Comparison of ENCODE assay signal across 26 cellular contexts in the genomic region with DNA sequence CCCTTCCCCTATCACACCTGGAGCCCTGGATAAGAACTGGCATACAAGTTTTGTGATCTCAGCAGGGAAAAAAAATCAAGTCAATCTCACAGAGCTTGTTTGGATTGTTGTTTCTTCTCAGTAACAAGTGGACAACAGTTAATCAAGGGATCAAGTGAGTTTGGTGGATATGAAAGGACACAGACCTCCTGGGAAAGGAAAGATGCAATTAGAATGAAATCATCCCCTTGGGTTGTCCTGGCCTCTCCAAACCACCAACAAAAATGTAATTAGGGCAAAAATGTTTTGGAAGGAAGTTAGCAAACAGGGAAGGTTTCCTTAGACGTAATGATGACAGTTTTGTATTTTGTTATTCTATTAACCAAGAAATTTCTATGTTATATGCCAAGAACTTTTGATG.
A peak's percentile ranks its signal among the peaks of the same experiment; 100 is the strongest.
DNase-seq lines count a peak whose midpoint lies in the region; ATAC-seq, FAIRE-seq and TF ChIP-seq lines count a peak whose summit lies in the region.
"Had no signal": no experiment of that assay in that cellular context is flagged by ENCODE, and none has a peak within 500 bp of the region (broad histone marks: within the 10 kb centered on the region; RNA-seq: fewer than 3 reads in every experiment).

No MANE protein-coding gene starts in this region.

- H3K36me3 Mint-ChIP-seq in endothelial cell (ENCODE audit: low read depth, unreplicated experiment) = no peaks in the 10 kb centered on the region
- H3K36me3 Mint-ChIP-seq: stimulated activated memory B cell treated with anti-CD40 and anti-IgM and Interleukin-4, amounts not matched to agents 10 μg/mL and 1 μg/mL and 100 μg/mL, for 72 hours had no signal

- no CpG with 5 or more reads among the region's 1 CpG for WGBS in IMR-90 (ENCODE audit: extremely low coverage in 2 of 2, insufficient read length in 1 of 2), 2 experiments

- CTCF ChIA-PET in IMR-90 (lab: Yijun Ruan, JAX) = interaction anchor here (0.6 kb wide), 1 partner anchor 130 kb away, joined by 3 read pairs; no protein-coding TSS in a partner anchor

- H3K79me1 ChIP-seq in IMR-90 (ENCODE audit: low read depth in 1 of 2, low read length in 2 of 2) = 0 out of 4 replicates have a peak, but pooled peaks cover 0 to 5% of the 10 kb centered on the region in 2 experiments

- no peak overlapping the region for H4K5ac ChIP-seq in IMR-90 (ENCODE audit: low read depth, low read length)

- H2BK15ac ChIP-seq in IMR-90 (ENCODE audit: low read depth, low read length) = peak overlapping the region; percentile 61; the same call in 2 of the 3 replicates

- peak overlapping the region; percentile 80 for H3K23ac ChIP-seq in IMR-90 (ENCODE audit: low read depth, low read length)

- POLR2A ChIA-PET in IMR-90 (lab: Charles Lee; ENCODE audit: unreplicated experiment) = no interaction called here

- no peaks in the 10 kb centered on the region for H3K27me3 ChIP-seq in IMR-90 (ENCODE audit: control insufficient read depth, insufficient read depth, low read length)

- TF ChIP-seq POLR2A in IMR-90 (IDR thresholded peaks at IDR 0.05; ENCODE audit: low read depth, low read length) (no peak), GM12892 (IDR thresholded peaks at IDR 0.05; ENCODE audit: low read depth, low read length) (no peak)

- no peak overlapping the region for H2BK5ac ChIP-seq in IMR-90 (ENCODE audit: low read depth, low read length, poor library complexity, severe bottlenecking)

- no peak overlapping the region for H3K9ac ChIP-seq in IMR-90 (ENCODE audit: low read depth, low read length)
- H3K9ac ChIP-seq: KMS-11 had no signal

- H2AFZ ChIP-seq in IMR-90 (replicated peaks; ENCODE audit: low read length, poor library complexity) = no peak overlapping the region

- H3K56ac ChIP-seq in IMR-90 (ENCODE audit: extremely low read depth, insufficient read depth, low read length) = no peak overlapping the region

- BruUV-seq in IMR-90 (replicated peaks; lab: Mats Ljungman, UMichigan) = no TSS peak

- H3K9me3 ChIP-seq in IMR-90 (ENCODE audit: control insufficient read depth, insufficient read depth, low read length) = peaks cover 2% of the 10 kb centered on the region; the same call in 1 of the 2 replicates
- H3K9me3 ChIP-seq: mucosa of descending colon had no signal

- dilution Hi-C loops in IMR-90 (cut with HindIII; ENCODE audit: low sequenced_read_pairs, unreplicated experiment) = no loop called here

- H4K8ac ChIP-seq in IMR-90 (ENCODE audit: low read depth in 2 of 2, low read length in 2 of 2) = no peak overlapping the region; a peak in 1 of 4 replicates

- DNase-seq in EL = peak; percentile 55
- no peak for DNase-seq in IMR-90
- no peak for DNase-seq in endothelial cell (ENCODE audit: low spot score)
- no peak for DNase-seq in sciatic nerve (ENCODE audit: low spot score)
- DNase-seq in dermis blood vessel endothelial cell = no peak
- DNase-seq in GM12892 (ENCODE audit: insufficient read length) = no peak
- DNase-seq in HT-29 (ENCODE audit: low spot score) = no peak
- DNase-seq: activated CD4-positive, alpha-beta T cell treated with anti-CD3 and anti-CD28 coated beads for 36 hours; activated naive CD8-positive, alpha-beta T cell treated with anti-CD3 and anti-CD28 coated beads, Interleukin-2, amount 10 ng/mL, durations not matched to agents 7 days and 5 days; activated T-cell treated with anti-CD3 and anti-CD28 coated beads for 4 hours; CD4-positive, alpha-beta memory T cell; foreskin melanocyte; mucosa of descending colon; NCI-H1417 treated with DMSO at 0.1 percent for 48 hours; NCI-H345; NCI-H748 treated with DMSO at 0.1 percent for 48 hours; posterior cingulate gyrus; right cardiac atrium; stimulated activated CD4-positive, alpha-beta T cell treated with anti-CD3 and anti-CD28 coated beads, Interleukin-4, amount 100 ng/mL, for 4 hours; T-helper 2 cell had no signal

- no peak overlapping the region for H3K18ac ChIP-seq in IMR-90 (ENCODE audit: low read depth, low read length)

- no peak overlapping the region for H2AK9ac ChIP-seq in IMR-90 (replicated peaks; ENCODE audit: low read depth, low read length, poor library complexity)

- no peak overlapping the region for H3K27ac ChIP-seq in IMR-90 (ENCODE audit: insufficient read depth, low read length)
- H3K27ac ChIP-seq: epithelial cell of prostate, KMS-11 had no signal

- H2AK5ac ChIP-seq in IMR-90 (ENCODE audit: low read depth, low read length) = 0 out of 2 replicates have a peak overlapping the region, but pooled peaks have one; percentile 54

- peaks cover 7% of the 10 kb centered on the region for H3K9me1 ChIP-seq in IMR-90 (ENCODE audit: insufficient read depth, low read length)

- no peak overlapping the region for H3K4me3 ChIP-seq in IMR-90 (ENCODE audit: insufficient read depth, low read depth, low read length)
- H3K4me3 ChIP-seq: lung, mucosa of descending colon had no signal

- H3K14ac ChIP-seq in IMR-90 (replicated peaks; ENCODE audit: low read depth, low read length) = peak overlapping the region; percentile 35; the same call in 1 of the 2 replicates

- H3K4ac ChIP-seq in IMR-90 (ENCODE audit: low read depth, low read length) = peak overlapping the region; percentile 48; the same call in 1 of the 2 replicates

- peaks cover 4% of the 10 kb centered on the region; the same call in 1 of the 2 replicates for H3K4me1 ChIP-seq in IMR-90 (ENCODE audit: control insufficient read depth, insufficient read depth, low read length)

- TF ChIP-seq CTCF in IMR-90 (conservative IDR thresholded peaks at IDR 0.05; ENCODE audit: low read depth, low read length) = no peak
- TF ChIP-seq CTCF in endothelial cell (IDR thresholded peaks at IDR 0.05; ENCODE audit: unreplicated experiment) = no peak

- H3K36me3 ChIP-seq in IMR-90 (ENCODE audit: control insufficient read depth, insufficient read depth, low read length) = no peaks in the 10 kb centered on the region

- H3K27me3 Mint-ChIP-seq in endothelial cell (ENCODE audit: unreplicated experiment) = peaks cover 20% of the 10 kb centered on the region

- no peak for FAIRE-seq in GM12892 (lab: Jason Lieb, UNC)
- FAIRE-seq: HTR-8/SVneo had no signal

- H2BK20ac ChIP-seq in IMR-90 (ENCODE audit: low read depth, low read length) = 0 out of 2 replicates have a peak overlapping the region, but pooled peaks have one; percentile 50

- no peaks in the 10 kb centered on the region for H4K20me1 ChIP-seq in IMR-90 (ENCODE audit: insufficient read depth, low read length)

- H3K27ac Mint-ChIP-seq in endothelial cell (ENCODE audit: unreplicated experiment) = no peak overlapping the region
- H3K27ac Mint-ChIP-seq: activated CD4-positive, alpha-beta T cell treated with anti-CD3 and anti-CD28 coated beads for 36 hours; activated naive CD8-positive, alpha-beta T cell treated with anti-CD3 and anti-CD28 coated beads, Interleukin-2, amount 10 ng/mL, durations not matched to agents 7 days and 5 days; CD4-positive, alpha-beta memory T cell; stimulated activated memory B cell treated with anti-CD40 and anti-IgM and Interleukin-4, amounts not matched to agents 10 μg/mL and 1 μg/mL and 100 μg/mL, for 72 hours had no signal

- in situ Hi-C loops in IMR-90 (cut with MboI; ENCODE audit: low sequenced_read_pairs) = loop anchor here (10.0 kb wide), 1 partner anchor 252 kb away; no protein-coding TSS in a partner anchor

- no peak for TF ChIP-seq RAD21 in IMR-90 (IDR thresholded peaks at IDR 0.05; ENCODE audit: low read length)

- H3K9me3 Mint-ChIP-seq in endothelial cell (ENCODE audit: unreplicated experiment) = no peaks in the 10 kb centered on the region
- H3K9me3 Mint-ChIP-seq: activated naive CD8-positive, alpha-beta T cell treated with anti-CD3 and anti-CD28 coated beads, Interleukin-2, amount 10 ng/mL, durations not matched to agents 7 days and 5 days; CD4-positive, alpha-beta memory T cell; stimulated activated memory B cell treated with anti-CD40 and anti-IgM and Interleukin-4, amounts not matched to agents 10 μg/mL and 1 μg/mL and 100 μg/mL, for 72 hours had no signal

- intact Hi-C loops in IMR-90 (cut with micrococcal nuclease) = no loop called here
- intact Hi-C loops in sciatic nerve (cut with DNase I) = no loop called here

- peaks cover 24% of the 10 kb centered on the region for H3K4me1 Mint-ChIP-seq in endothelial cell (ENCODE audit: unreplicated experiment)

- peak overlapping the region; percentile 10; the same call in 1 of the 2 replicates for H4K91ac ChIP-seq in IMR-90 (ENCODE audit: insufficient read depth, low read depth, low read length)

- peak overlapping the region; percentile 21 for H3K4me3 Mint-ChIP-seq in endothelial cell (ENCODE audit: unreplicated experiment)
- H3K4me3 Mint-ChIP-seq: activated CD4-positive, alpha-beta T cell treated with anti-CD3 and anti-CD28 coated beads for 36 hours had no signal

- peak overlapping the region; percentile 49 for H2BK120ac ChIP-seq in IMR-90 (ENCODE audit: low read depth, low read length)

- ATAC-seq in IMR-90 (ENCODE audit: low read depth) (no peak; the same call in 1 of the 2 replicates), sciatic nerve (peak; percentile 31), HG03354 (IDR thresholded peaks at IDR 0.05; ENCODE audit: poor library complexity, severe bottlenecking, unreplicated experiment) (no peak)
- ATAC-seq: activated CD4-positive, alpha-beta T cell treated with anti-CD3 and anti-CD28 coated beads for 36 hours; mucosa of descending colon; right cardiac atrium; stimulated activated memory B cell treated with anti-CD40 and anti-IgM and Interleukin-4, amounts not matched to agents 10 μg/mL and 1 μg/mL and 100 μg/mL, for 72 hours had no signal

- H3K4me2 ChIP-seq in IMR-90 (ENCODE audit: low read depth, low read length) = no peak overlapping the region
- H3K4me2 ChIP-seq: KMS-11 had no signal

TF ChIP-seq in IMR-90, 13 proteins besides CTCF, POLR2A, EP300 and RAD21 (continues in another document):
- TF ChIP-seq RCOR1 (IDR thresholded peaks at IDR 0.05; ENCODE audit: insufficient replicate concordance, low read length) = no peak
- TF ChIP-seq USF2 (IDR thresholded peaks at IDR 0.05; ENCODE audit: low read depth, low read length) = no peak
- TF ChIP-seq RFX5 (IDR thresholded peaks at IDR 0.05; ENCODE audit: low read depth, low read length) = no peak
- no peak for TF ChIP-seq CEBPB (IDR thresholded peaks at IDR 0.05; ENCODE audit: low read depth, low read length)
- TF ChIP-seq MXI1 (IDR thresholded peaks at IDR 0.05; ENCODE audit: borderline replicate concordance, low read depth, low read length) = no peak
- no peak for TF ChIP-seq NFE2L2 (IDR thresholded peaks at IDR 0.05; ENCODE audit: low read depth, low read length)
- TF ChIP-seq CHD1 (IDR thresholded peaks at IDR 0.05; ENCODE audit: low read depth, low read length) = no peak
- TF ChIP-seq BHLHE40 (IDR thresholded peaks at IDR 0.05; ENCODE audit: low read depth, low read length) = no peak
